18 cellular contexts compared by ENCODE assay signal in the genomic region with DNA sequence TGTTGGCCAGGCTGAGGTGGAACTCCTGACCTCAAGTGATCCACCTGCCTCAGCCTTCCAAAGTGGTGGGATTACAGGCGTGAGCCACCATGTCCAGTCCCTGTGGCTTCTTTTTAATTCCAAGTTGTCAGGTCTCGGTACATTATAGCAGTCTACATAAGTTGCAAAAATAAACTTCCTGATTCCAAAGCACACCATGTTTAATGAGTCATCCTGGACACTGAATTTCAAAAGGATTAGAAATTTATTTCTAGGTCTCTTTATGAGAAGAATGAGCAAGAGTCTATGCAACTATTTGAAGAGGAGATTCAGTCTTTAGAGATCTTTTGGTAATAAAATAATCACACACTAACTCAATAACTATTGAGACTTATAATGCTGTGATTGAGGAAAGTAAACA.
"Had no signal": no experiment of that assay in that cellular context is flagged by ENCODE, and none has a peak within 500 bp of the region (broad histone marks: within the 10 kb centered on the region; RNA-seq: fewer than 3 reads in every experiment).

No MANE protein-coding gene starts in this region.

- DNase-seq: activated CD4-positive, alpha-beta T cell treated with anti-CD3 and anti-CD28 coated beads, Interleukin-2, amount 50 U/mL, for 4 hours; activated CD4-positive, CD25-positive, alpha-beta regulatory T cell treated with anti-CD3 and anti-CD28 coated beads, Interleukin-2, amount 50 U/mL, for 72 hours; activated naive CD4-positive, alpha-beta T cell treated with anti-CD3 and anti-CD28 coated beads, Interleukin-2, amount 10 ng/mL, durations not matched to agents 7 days and 5 days; activated T-cell treated with anti-CD3 and anti-CD28 coated beads for 4 hours; body of pancreas; effector CD8-positive, alpha-beta T cell; heart right ventricle; left colon; ovary; stimulated activated CD4-positive, alpha-beta T cell treated with anti-CD3 and anti-CD28 coated beads, Interleukin-12 subunit alpha, Interleukin-12 subunit beta, amount 100 ng/mL, for 4 hours; stimulated activated CD4-positive, alpha-beta T cell treated with anti-CD3 and anti-CD28 coated beads, Interleukin-2, amount 100 ng/mL, for 24 hours; T-helper 9 cell; upper lobe of right lung had no signal

- H3K27me3 Mint-ChIP-seq: activated naive CD4-positive, alpha-beta T cell treated with anti-CD3 and anti-CD28 coated beads, Interleukin-2, amount 10 ng/mL, durations not matched to agents 7 days and 5 days had no signal

- H3K27ac ChIP-seq: body of pancreas, heart right ventricle, neural progenitor cell, ovary, thoracic aorta, upper lobe of right lung had no signal

- H3K4me3 ChIP-seq: body of pancreas, heart right ventricle, lung, neural progenitor cell, ovary, thoracic aorta, upper lobe of right lung had no signal

- H3K36me3 Mint-ChIP-seq: activated naive CD4-positive, alpha-beta T cell treated with anti-CD3 and anti-CD28 coated beads, Interleukin-2, amount 10 ng/mL, durations not matched to agents 7 days and 5 days; mesothelial cell of epicardium; neural progenitor cell had no signal

- H3K27me3 ChIP-seq: body of pancreas, heart right ventricle, neural progenitor cell, ovary, upper lobe of right lung had no signal

- H3K4me1 ChIP-seq: body of pancreas, heart right ventricle, neural progenitor cell, upper lobe of right lung had no signal

- H3K36me3 ChIP-seq: heart right ventricle, neural progenitor cell, ovary, thoracic aorta, upper lobe of right lung had no signal

- H3K4me3 Mint-ChIP-seq: activated naive CD4-positive, alpha-beta T cell treated with anti-CD3 and anti-CD28 coated beads, Interleukin-2, amount 10 ng/mL, durations not matched to agents 7 days and 5 days; central memory CD8-positive, alpha-beta T cell; mesothelial cell of epicardium; neural progenitor cell had no signal

- H3K9me3 ChIP-seq: body of pancreas, ovary, thoracic aorta, upper lobe of right lung had no signal

- H3K9me3 Mint-ChIP-seq: activated naive CD4-positive, alpha-beta T cell treated with anti-CD3 and anti-CD28 coated beads, Interleukin-2, amount 10 ng/mL, durations not matched to agents 7 days and 5 days had no signal

- H3K27ac Mint-ChIP-seq: activated naive CD4-positive, alpha-beta T cell treated with anti-CD3 and anti-CD28 coated beads, Interleukin-2, amount 10 ng/mL, durations not matched to agents 7 days and 5 days; mesothelial cell of epicardium; neural progenitor cell had no signal

- H3K4me1 Mint-ChIP-seq: activated naive CD4-positive, alpha-beta T cell treated with anti-CD3 and anti-CD28 coated beads, Interleukin-2, amount 10 ng/mL, durations not matched to agents 7 days and 5 days; central memory CD8-positive, alpha-beta T cell; mesothelial cell of epicardium had no signal
